10 cellular contexts compared by ENCODE assay signal in the genomic region with DNA sequence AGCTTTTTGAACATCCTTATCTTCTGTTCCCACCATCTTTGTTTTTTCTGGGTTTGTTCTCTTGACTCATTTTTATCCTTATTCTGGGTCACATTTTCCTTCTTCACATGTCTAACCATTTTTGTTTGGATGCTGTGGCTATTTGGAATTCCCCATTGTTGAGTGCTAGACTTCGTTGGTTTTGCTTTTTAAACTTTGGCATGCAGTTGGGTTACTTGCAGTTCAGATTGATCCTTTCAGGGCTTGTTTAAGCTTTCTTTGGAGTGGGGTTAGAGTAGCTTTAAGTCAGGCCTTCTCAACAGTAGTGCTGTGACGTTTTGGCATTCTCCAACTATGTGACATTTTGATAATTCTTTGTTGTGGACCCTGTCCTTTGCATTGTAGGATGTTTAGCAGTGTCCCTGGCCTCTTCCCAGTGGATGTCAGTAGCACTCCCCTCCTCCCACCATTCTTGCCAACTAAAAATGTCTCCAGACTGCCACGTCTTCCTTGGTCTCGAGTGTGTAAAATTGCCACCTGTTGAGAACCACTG. TPM values are rescaled to one million over a fixed set of nuclear protein-coding genes. Genes with fewer than 3 reads are reported as not detected.
A peak's percentile ranks its signal among the peaks of the same experiment; 100 is the strongest.
DNase-seq lines count a peak whose midpoint lies in the region; ATAC-seq and TF ChIP-seq lines count a peak whose summit lies in the region.
"Had no signal": no experiment of that assay in that cellular context is flagged by ENCODE, and none has a peak within 500 bp of the region (broad histone marks: within the 10 kb centered on the region; RNA-seq: fewer than 3 reads in every experiment).

No MANE protein-coding gene starts in this region.

- no peaks in the 10 kb centered on the region for H3K9me2 ChIP-seq in Loucy (replicated peaks; ENCODE audit: low read depth, low read length)

- H3K14ac ChIP-seq in trophoblast cell (ENCODE audit: low read length), result no peak overlapping the region

- peaks cover 10% of the 10 kb centered on the region for H3K79me1 ChIP-seq in trophoblast cell (ENCODE audit: low read length)

- no peak overlapping the region for H3K23ac ChIP-seq in trophoblast cell (ENCODE audit: low read length)

- POLR2A ChIA-PET in T-cell (lab: Charles Lee), result interaction anchor here in 1 of 2 donors (0.7 kb wide), 1 partner anchor 90 kb away, joined by 7 read pairs; no protein-coding TSS in a partner anchor

- no peak overlapping the region for H4K12ac ChIP-seq in trophoblast cell (ENCODE audit: low read depth, low read length)

- H3K9ac ChIP-seq in DND-41 (ENCODE audit: low read depth, low read length) (peak overlapping the region; percentile 50), Loucy (ENCODE audit: low read depth, low read length, poor library complexity, severe bottlenecking) (peak overlapping the region; percentile 73), trophoblast cell (ENCODE audit: low read length) (no peak overlapping the region)

- no peaks in the 10 kb centered on the region for H3K9me3 Mint-ChIP-seq in T-cell

- CTCF ChIA-PET in T-cell (lab: Charles Lee), result interaction anchor here (0.6 to 1.2 kb wide), 3 partner anchors 68 to 227 kb away, joined by 3 to 4 read pairs (median 3); a partner anchor contains a TSS

- H3F3A ChIP-seq in Loucy (ENCODE audit: low read depth), result peaks cover 13% of the 10 kb centered on the region

- no peak for TF ChIP-seq POLR2A in esophagus muscularis mucosa (IDR thresholded peaks at IDR 0.05; ENCODE audit: low read depth)

- H3K4me2 ChIP-seq in DND-41 (ENCODE audit: insufficient read depth, low read length), result peak overlapping the region; percentile 51
- peak overlapping the region; percentile 76 for H3K4me2 ChIP-seq in Loucy (ENCODE audit: low read depth, low read length, poor library complexity, severe bottlenecking)
- peak overlapping the region; percentile 46 for H3K4me2 ChIP-seq in trophoblast cell (ENCODE audit: low read length)

- TF ChIP-seq CTCF in DND-41 (IDR thresholded peaks at IDR 0.05; ENCODE audit: borderline replicate concordance, extremely low read depth, low read length, poor library complexity, severe bottlenecking), result no peak
- no peak for TF ChIP-seq CTCF in Loucy (conservative IDR thresholded peaks at IDR 0.05; ENCODE audit: low read length)
- TF ChIP-seq CTCF in esophagus muscularis mucosa (IDR thresholded peaks at IDR 0.05), result no peak

- H4K91ac ChIP-seq in trophoblast cell (ENCODE audit: low read depth, low read length), result peak overlapping the region; percentile 21

- peaks cover 20% of the 10 kb centered on the region for H3K79me2 ChIP-seq in DND-41 (ENCODE audit: insufficient read depth, low read length)
- no peaks in the 10 kb centered on the region for H3K79me2 ChIP-seq in Loucy (ENCODE audit: insufficient read depth, low read length)
- no peaks in the 10 kb centered on the region for H3K79me2 ChIP-seq in trophoblast cell (ENCODE audit: control insufficient read depth, insufficient read depth, low read length, poor library complexity)

- peak overlapping the region in 1 of 2 donors; percentile 88 for H3K27ac Mint-ChIP-seq in T-cell

- peaks cover 56% of the 10 kb centered on the region for H3K4me1 ChIP-seq in DND-41 (ENCODE audit: insufficient read depth, low read length)
- peaks cover 32% of the 10 kb centered on the region for H3K4me1 ChIP-seq in Loucy (ENCODE audit: insufficient read depth, low read length, poor library complexity, severe bottlenecking)
- peaks cover 10 to 20% (median 16%) of the 10 kb centered on the region in 4 donors for H3K4me1 ChIP-seq in esophagus muscularis mucosa
- H3K4me1 ChIP-seq in trophoblast cell (ENCODE audit: control insufficient read depth in 1 of 2, insufficient read depth in 2 of 2, low read length in 2 of 2), result peaks cover 21 to 26% of the 10 kb centered on the region in 2 experiments

- TF ChIP-seq EP300 in esophagus muscularis mucosa (IDR thresholded peaks at IDR 0.05), result no peak

- no peak overlapping the region for H2AK5ac ChIP-seq in trophoblast cell (ENCODE audit: low read length)

- H4K20me1 ChIP-seq in DND-41 (ENCODE audit: insufficient read depth, low read length) (no peaks in the 10 kb centered on the region), Loucy (ENCODE audit: insufficient read depth, low read length, poor library complexity, severe bottlenecking) (no peaks in the 10 kb centered on the region)

- DNase-seq in DND-41, result no peak
- DNase-seq in esophagus muscularis mucosa (ENCODE audit: extremely low spot score), result no peak
- peak in 1 of 2 donors; percentile 59 for DNase-seq in trophoblast cell
- no peak for DNase-seq in stimulated activated CD4-positive, alpha-beta T cell treated with anti-CD3 and anti-CD28 coated beads, Interleukin-2, amount 100 ng/mL, for 24 hours
- no peak for DNase-seq in T-cell
- no peak for DNase-seq in NCI-H524 treated with DMSO at 0.1 percent for 48 hours (lab: John Stamatoyannopoulos, UW)
- DNase-seq: NCI-H82, T1000 had no signal

- peak overlapping the region; percentile 5 for H2BK5ac ChIP-seq in trophoblast cell (ENCODE audit: low read depth, low read length, poor library complexity)

- H3K27ac ChIP-seq in DND-41 (ENCODE audit: low read length) (peak overlapping the region; percentile 97), esophagus muscularis mucosa (replicated peaks in 1 of 4) (peak overlapping the region; percentile 13 to 52 (median 28)), trophoblast cell (ENCODE audit: low read depth, low read length) (peak overlapping the region; percentile 82)

- no peaks in the 10 kb centered on the region for H3K27me3 Mint-ChIP-seq in T-cell

- peaks cover 14 to 18% (median 15%) of the 10 kb centered on the region in 3 donors for H3K4me1 Mint-ChIP-seq in T-cell

- H3K4ac ChIP-seq in trophoblast cell (ENCODE audit: low read depth, low read length), result no peak overlapping the region

- peaks cover 40% of the 10 kb centered on the region for H3K36me3 Mint-ChIP-seq in T-cell

- H4K8ac ChIP-seq in trophoblast cell (ENCODE audit: low read depth, low read length), result peak overlapping the region; percentile 3

- H2BK120ac ChIP-seq in trophoblast cell (ENCODE audit: insufficient read depth, low read length, poor library complexity), result no peak overlapping the region

- intact Hi-C loops in esophagus muscularis mucosa (cut with DNase I), result no loop called here

- H2BK12ac ChIP-seq in trophoblast cell (ENCODE audit: low read length), result no peak overlapping the region

- no peak overlapping the region for H3K18ac ChIP-seq in trophoblast cell (ENCODE audit: low read length)

- H3K9me3 ChIP-seq in DND-41 (ENCODE audit: insufficient read depth, low read length, severe bottlenecking), result no peaks in the 10 kb centered on the region
- no peaks in the 10 kb centered on the region for H3K9me3 ChIP-seq in Loucy (ENCODE audit: insufficient read depth, low read depth, low read length)
- no peaks in the 10 kb centered on the region for H3K9me3 ChIP-seq in esophagus muscularis mucosa
- H3K9me3 ChIP-seq in trophoblast cell (ENCODE audit: insufficient read depth, low read depth, low read length), result no peaks in the 10 kb centered on the region

- peak overlapping the region in 1 of 3 donors; percentile 44 for H3K4me3 Mint-ChIP-seq in T-cell

- no peaks in the 10 kb centered on the region for H3K27me3 ChIP-seq in DND-41 (ENCODE audit: insufficient read depth, low read length, poor library complexity)
- no peaks in the 10 kb centered on the region for H3K27me3 ChIP-seq in Loucy (ENCODE audit: insufficient read depth, low read length, poor library complexity, severe bottlenecking)
- H3K27me3 ChIP-seq in esophagus muscularis mucosa, result no peaks in the 10 kb centered on the region
- no peaks in the 10 kb centered on the region for H3K27me3 ChIP-seq in trophoblast cell (ENCODE audit: insufficient read depth, low read length)

- WGBS in esophagus muscularis mucosa, result 27% methylated on average over 4 of the region's 4 CpGs
- WGBS in trophoblast cell (ENCODE audit: extremely low coverage, insufficient coverage, insufficient read length), result no CpG with 5 or more reads among the region's 4 CpGs

- H2AFZ ChIP-seq in DND-41 (ENCODE audit: low read depth, low read length), result peak overlapping the region; percentile 10; the same call in 1 of the 2 replicates
- H2AFZ ChIP-seq in Loucy (ENCODE audit: low read length), result no peak overlapping the region
- H2AFZ ChIP-seq in trophoblast cell (ENCODE audit: insufficient read depth, low read length, poor library complexity), result no peak overlapping the region

- peak overlapping the region in 1 of 2 experiments; percentile 33; a peak in 2 of 4 replicates for H3K4me3 ChIP-seq in DND-41 (ENCODE audit: low read depth in 1 of 2, low read length in 2 of 2)
- H3K4me3 ChIP-seq in Loucy (ENCODE audit: low read length, poor library complexity, severe bottlenecking), result peak overlapping the region; percentile 57
- no peak overlapping the region for H3K4me3 ChIP-seq in esophagus muscularis mucosa
- H3K4me3 ChIP-seq in trophoblast cell (ENCODE audit: low read depth, low read length), result no peak overlapping the region

- H3K36me3 ChIP-seq in DND-41 (ENCODE audit: insufficient read depth, low read length) (peaks cover 53% of the 10 kb centered on the region), Loucy (ENCODE audit: insufficient read depth, low read length) (peaks cover 5% of the 10 kb centered on the region; the same call in 1 of the 2 replicates), esophagus muscularis mucosa (peaks cover 0 to 51% (median 28%) of the 10 kb centered on the region in 4 donors), trophoblast cell (ENCODE audit: control insufficient read depth in 1 of 2, insufficient read depth in 2 of 2, low read length in 2 of 2) (peaks cover 3% of the 10 kb centered on the region in 2 experiments)

- ATAC-seq in DND-41 (ENCODE audit: insufficient read depth, low read depth) (peak; percentile 5; the same call in 2 of the 3 replicates), GM21360 (IDR thresholded peaks at IDR 0.05; ENCODE audit: unreplicated experiment) (no peak), T-cell (replicated peaks in 1 of 4) (no peak)

RNA-seq across cellular contexts. Expression of a gene that starts 21.1 kb away (rescaled TPM):
- total RNA-seq in esophagus muscularis mucosa, result 10 to 100 TPM; 20.0 to 31.1 (median 26.8) TPM
- polyA plus RNA-seq in trophoblast cell (2013), result 32.7 and 33.3 TPM in 2 replicates
- total RNA-seq in T-cell, result 10 to 100 TPM; 80.1 to 92.4 (median 87.2) TPM

RNA-seq across cellular contexts. Expression of a gene that starts 21.2 kb away (rescaled TPM):
- total RNA-seq in esophagus muscularis mucosa (10 to 100 TPM in 2 of 4 donors, 1 to 10 TPM in 2; 8.7 to 15.7 (median 11.5) TPM), T-cell (10 to 100 TPM; 42.5 to 50.3 (median 43.9) TPM)
- polyA plus RNA-seq in trophoblast cell (2013), result 8.8 and 9.9 TPM in 2 replicates

Comparison
In these comparisons a context has a peak if more than half of its experiments do, and no peak if none do; other contexts are left out.
1. H3K27ac ChIP-seq: peak in every context shown above with its lines; median percentile 97 in DND-41; 82 in trophoblast cell; 28 in esophagus muscularis mucosa.